In genomic region chr3:116863270-116863770, GRCh38 we compare ENCODE assay signal across 18 cellular contexts.
"Had no signal": no experiment of that assay in that cellular context is flagged by ENCODE, and none has a peak within 500 bp of the region (broad histone marks: within the 10 kb centered on the region; RNA-seq: fewer than 3 reads in every experiment).

No MANE protein-coding gene starts in this region.

- DNase-seq: activated CD4-positive, alpha-beta T cell treated with anti-CD3 and anti-CD28 coated beads for 1 hour; activated CD8-positive, alpha-beta memory T cell treated with anti-CD3 and anti-CD28 coated beads for 24 hours; activated CD8-positive, alpha-beta memory T cell treated with anti-CD3 and anti-CD28 coated beads, Interleukin-2, amount 50 U/mL, for 48 hours; activated effector memory CD4-positive, alpha-beta T cell treated with Interleukin-2 at 50 U/mL for 16 hours; activated naive CD4-positive, alpha-beta T cell treated with anti-CD3 and anti-CD28 coated beads, Interleukin-2, amount 10 ng/mL, durations not matched to agents 7 days and 5 days; activated naive CD8-positive, alpha-beta T cell treated with anti-CD3 and anti-CD28 coated beads, Interleukin-2, amount 50 U/mL, for 24 hours; activated T-cell treated with anti-CD3 and anti-CD28 coated beads, Interleukin-2, amount 50 U/mL, for 48 hours; aorta; cerebellar nuclear complex; cortex of kidney; effector CD4-positive, alpha-beta T cell; gastrocnemius medialis; midbrain; sigmoid colon; stimulated activated naive B cell treated with anti-CD40 and anti-IgM and Interleukin-4, amounts not matched to agents 10 μg/mL and 1 μg/mL and 100 μg/mL, for 72 hours; T-helper 2 cell; WERI-Rb-1 had no signal

- H3K9me3 ChIP-seq: gastrocnemius medialis, sigmoid colon, thoracic aorta had no signal

- H3K4me3 ChIP-seq: gastrocnemius medialis had no signal

- H3K36me3 ChIP-seq: gastrocnemius medialis, sigmoid colon, thoracic aorta, WERI-Rb-1 had no signal

- H3K27ac ChIP-seq: gastrocnemius medialis, sigmoid colon, thoracic aorta, WERI-Rb-1 had no signal

- ATAC-seq: activated naive CD8-positive, alpha-beta T cell treated with anti-CD3 and anti-CD28 coated beads, Interleukin-2, amount 50 U/mL, for 24 hours; gastrocnemius medialis had no signal

- H3K27me3 ChIP-seq: sigmoid colon had no signal
